In the genomic region with DNA sequence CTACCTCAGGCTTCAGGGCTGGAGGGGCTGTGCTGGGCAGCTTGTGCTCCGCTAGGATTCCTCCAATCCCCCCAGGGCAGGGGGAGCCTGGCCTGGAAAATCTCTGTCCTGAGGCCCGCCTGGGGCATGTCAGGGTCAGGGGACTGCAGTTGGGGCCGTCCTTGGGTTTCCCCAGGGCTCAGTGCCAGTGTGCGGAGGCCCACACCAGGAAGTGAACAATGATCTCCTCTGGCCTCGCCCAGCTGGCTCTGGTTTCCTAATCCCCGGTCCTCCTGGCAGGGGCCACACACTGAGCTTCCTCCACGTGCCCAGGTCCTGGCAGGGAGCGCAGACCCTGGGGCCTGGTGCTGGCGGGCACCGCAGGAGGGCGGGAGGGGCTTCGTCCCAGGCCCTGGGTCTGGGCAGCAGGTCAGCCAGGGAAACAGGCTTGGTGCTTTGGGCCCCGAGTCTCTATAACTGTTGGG, we compare ENCODE assay signal across 10 cellular contexts. TPM values are rescaled to one million over a fixed set of nuclear protein-coding genes. Genes with fewer than 3 reads are reported as not detected.
DNase-seq lines count a peak whose midpoint lies in the region; ATAC-seq, FAIRE-seq and TF ChIP-seq lines count a peak whose summit lies in the region.
"Had no signal": no experiment of that assay in that cellular context is flagged by ENCODE, and none has a peak within 500 bp of the region (broad histone marks: within the 10 kb centered on the region; RNA-seq: fewer than 3 reads in every experiment).

No MANE protein-coding gene starts in this region.

- FAIRE-seq in bronchial epithelial cell (lab: Jason Lieb, UNC) = no peak

- H3K9me3 ChIP-seq in lung (ENCODE audit: control insufficient read depth in 2 of 2, insufficient read depth in 1 of 2, low read length in 1 of 2) = no peaks in the 10 kb centered on the region
- H3K9me3 ChIP-seq in naive thymus-derived CD4-positive, alpha-beta T cell (ENCODE audit: control insufficient read depth in 2 of 3, low read length in 3 of 3) = no peaks in the 10 kb centered on the region

- CTCF ChIA-PET in naive thymus-derived CD4-positive, alpha-beta T cell (lab: Charles Lee) = no interaction called here

- ATAC-seq in lung (ENCODE audit: insufficient read depth, low FRiP score) = peak; percentile 51
- ATAC-seq in HG02763 (IDR thresholded peaks at IDR 0.05; ENCODE audit: unreplicated experiment) = no peak
- no peak for ATAC-seq in naive thymus-derived CD4-positive, alpha-beta T cell

- H3K27ac ChIP-seq in lung (ENCODE audit: low read depth in 1 of 2, low read length in 1 of 2) = no peak overlapping the region
- no peak overlapping the region for H3K27ac ChIP-seq in naive thymus-derived CD4-positive, alpha-beta T cell (ENCODE audit: low read depth, low read length)

- H3K36me3 Mint-ChIP-seq in naive thymus-derived CD4-positive, alpha-beta T cell = no peaks in the 10 kb centered on the region

- no peak for TF ChIP-seq CTCF in LNCaP clone FGC (IDR thresholded peaks at IDR 0.05; ENCODE audit: control insufficient read depth, extremely low read depth, insufficient read depth)
- no peak for TF ChIP-seq CTCF in bronchial epithelial cell (IDR thresholded peaks at IDR 0.05; ENCODE audit: insufficient read depth, low read length, severe bottlenecking)
- no peak for TF ChIP-seq CTCF in lung (IDR thresholded peaks at IDR 0.05; ENCODE audit: control extremely low read depth, extremely low read depth)

- intact Hi-C loops in naive thymus-derived CD4-positive, alpha-beta T cell (cut with micrococcal nuclease) = no loop called here

- H3K36me3 ChIP-seq in bronchial epithelial cell (ENCODE audit: control insufficient read depth, insufficient read depth, low read length) (no peaks in the 10 kb centered on the region), lung (ENCODE audit: control insufficient read depth in 2 of 2, insufficient read depth in 2 of 2, low read length in 2 of 2) (no peaks in the 10 kb centered on the region)
- no peaks in the 10 kb centered on the region for H3K36me3 ChIP-seq in naive thymus-derived CD4-positive, alpha-beta T cell (ENCODE audit: control insufficient read depth in 2 of 3, insufficient read depth in 3 of 3, low read length in 3 of 3)

- POLR2A ChIA-PET in naive thymus-derived CD4-positive, alpha-beta T cell (lab: Charles Lee) = no interaction called here

- peaks cover 0 to 3% (median 0%) of the 10 kb centered on the region in 11 donors for H3K9me3 Mint-ChIP-seq in naive thymus-derived CD4-positive, alpha-beta T cell

- no peaks in the 10 kb centered on the region for H3K4me1 Mint-ChIP-seq in naive thymus-derived CD4-positive, alpha-beta T cell

- WGBS in lung, 2 donors = 15 to 19% methylated on average over 12 to 13 of the region's 13 CpGs

- peaks cover 0 to 14% of the 10 kb centered on the region in 2 donors for H3K4me1 ChIP-seq in lung (ENCODE audit: control insufficient read depth in 2 of 2, insufficient read depth in 2 of 2, low read length in 2 of 2)
- H3K4me1 ChIP-seq in naive thymus-derived CD4-positive, alpha-beta T cell (ENCODE audit: control insufficient read depth in 2 of 2, insufficient read depth in 2 of 2, low read length in 2 of 2) = no peaks in the 10 kb centered on the region

- no peak overlapping the region for H3K27ac Mint-ChIP-seq in naive thymus-derived CD4-positive, alpha-beta T cell

- peaks cover 0 to 12% (median 0%) of the 10 kb centered on the region in 5 donors for H3K27me3 Mint-ChIP-seq in naive thymus-derived CD4-positive, alpha-beta T cell

- DNase-seq in AG08396 (ENCODE audit: low spot score) = peak; percentile 64
- DNase-seq in LNCaP clone FGC (ENCODE audit: low read depth) = peak; percentile 51
- DNase-seq in bronchial epithelial cell (ENCODE audit: low read depth) = peak; percentile 49
- peak; percentile 60 for DNase-seq in lung (ENCODE audit: low spot score)
- no peak for DNase-seq in NCI-H1694 (lab: John Stamatoyannopoulos, UW)
- DNase-seq in naive thymus-derived CD4-positive, alpha-beta T cell = no peak
- no peak for DNase-seq in NCI-H345 treated with DMSO at 0.1 percent for 48 hours (lab: John Stamatoyannopoulos, UW; ENCODE audit: unreplicated experiment)
- DNase-seq: DND-41, NCI-H1930 had no signal

- H3K4me3 ChIP-seq in LNCaP clone FGC (ENCODE audit: low read depth, low read length) (no peak overlapping the region), bronchial epithelial cell (ENCODE audit: low read depth, low read length) (no peak overlapping the region), lung (no peak overlapping the region)
- H3K4me3 ChIP-seq in naive thymus-derived CD4-positive, alpha-beta T cell (ENCODE audit: low read length) = no peak overlapping the region

- no peak overlapping the region for H3K4me3 Mint-ChIP-seq in naive thymus-derived CD4-positive, alpha-beta T cell

- H3K27me3 ChIP-seq in bronchial epithelial cell (ENCODE audit: control insufficient read depth, insufficient read depth, low read length) (no peaks in the 10 kb centered on the region), lung (ENCODE audit: control insufficient read depth, insufficient read depth) (no peaks in the 10 kb centered on the region)
- H3K27me3 ChIP-seq in naive thymus-derived CD4-positive, alpha-beta T cell (ENCODE audit: control insufficient read depth in 2 of 2, insufficient read depth in 2 of 2, low read length in 2 of 2) = no peaks in the 10 kb centered on the region

RNA-seq across cellular contexts. Expression of gene MUC2, which starts 1.4 kb away (rescaled TPM):
- total RNA-seq in bronchial epithelial cell = not detected in 2 replicates
- under 1 TPM; 0.03 to 0.43 TPM for total RNA-seq in lung
- under 1 TPM; 0.24 to 0.37 TPM for polyA plus RNA-seq in lung
- not detected for total RNA-seq in naive thymus-derived CD4-positive, alpha-beta T cell
- polyA plus RNA-seq in naive thymus-derived CD4-positive, alpha-beta T cell = not detected

RNA-seq across cellular contexts. Expression of gene MUC6, which starts 36.8 kb away (rescaled TPM):
- total RNA-seq in bronchial epithelial cell = under 0.01 TPM in 1 of 2 replicates, not detected in the other
- total RNA-seq in lung = under 1 TPM in 1 of 2 donors, not detected in 1; 0.92 TPM
- polyA plus RNA-seq in lung = under 1 TPM; 0.01 to 0.06 TPM
- not detected for total RNA-seq in naive thymus-derived CD4-positive, alpha-beta T cell
- not detected for polyA plus RNA-seq in naive thymus-derived CD4-positive, alpha-beta T cell

Comparison
In these comparisons a context has a peak if more than half of its experiments do, and no peak if none do; other contexts are left out.
1. DNase-seq: peak in AG08396 (single experiment), LNCaP clone FGC (single experiment), bronchial epithelial cell (single experiment) and lung (single experiment); none in NCI-H1694 (single experiment), naive thymus-derived CD4-positive, alpha-beta T cell (0 of 9) and NCI-H345 treated with DMSO at 0.1 percent for 48 hours (single experiment).